In the genomic region with DNA sequence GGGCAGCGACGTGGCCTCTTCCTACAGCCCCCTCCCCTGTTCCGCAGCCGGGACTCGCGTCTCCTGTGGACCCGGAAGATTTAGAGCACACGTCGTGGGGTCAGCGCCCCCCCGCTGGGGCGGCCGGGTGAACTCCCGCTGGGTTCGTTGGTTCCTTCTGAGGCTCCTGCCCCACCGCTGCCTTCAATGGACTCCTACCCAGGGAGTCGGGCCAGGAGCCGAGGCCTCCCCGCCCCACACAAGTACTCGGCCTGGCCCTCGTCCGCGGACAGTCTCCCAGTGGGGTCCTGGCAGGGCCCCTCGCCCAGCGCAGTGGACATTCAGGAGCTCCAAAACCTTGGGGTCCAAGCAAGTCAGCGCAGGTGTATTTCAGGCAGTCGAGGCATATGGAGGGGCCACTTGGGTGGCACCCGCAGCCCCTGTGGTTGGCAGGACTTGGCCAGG, we compare ENCODE assay signal across 1 cellular context.
TF ChIP-seq lines count a peak whose summit lies in the region.

No MANE protein-coding gene starts in this region.

TF ChIP-seq in K562, 482 proteins besides CTCF, POLR2A, EP300 and RAD21 (continued from another document):
- TF ChIP-seq, protein P1, sequence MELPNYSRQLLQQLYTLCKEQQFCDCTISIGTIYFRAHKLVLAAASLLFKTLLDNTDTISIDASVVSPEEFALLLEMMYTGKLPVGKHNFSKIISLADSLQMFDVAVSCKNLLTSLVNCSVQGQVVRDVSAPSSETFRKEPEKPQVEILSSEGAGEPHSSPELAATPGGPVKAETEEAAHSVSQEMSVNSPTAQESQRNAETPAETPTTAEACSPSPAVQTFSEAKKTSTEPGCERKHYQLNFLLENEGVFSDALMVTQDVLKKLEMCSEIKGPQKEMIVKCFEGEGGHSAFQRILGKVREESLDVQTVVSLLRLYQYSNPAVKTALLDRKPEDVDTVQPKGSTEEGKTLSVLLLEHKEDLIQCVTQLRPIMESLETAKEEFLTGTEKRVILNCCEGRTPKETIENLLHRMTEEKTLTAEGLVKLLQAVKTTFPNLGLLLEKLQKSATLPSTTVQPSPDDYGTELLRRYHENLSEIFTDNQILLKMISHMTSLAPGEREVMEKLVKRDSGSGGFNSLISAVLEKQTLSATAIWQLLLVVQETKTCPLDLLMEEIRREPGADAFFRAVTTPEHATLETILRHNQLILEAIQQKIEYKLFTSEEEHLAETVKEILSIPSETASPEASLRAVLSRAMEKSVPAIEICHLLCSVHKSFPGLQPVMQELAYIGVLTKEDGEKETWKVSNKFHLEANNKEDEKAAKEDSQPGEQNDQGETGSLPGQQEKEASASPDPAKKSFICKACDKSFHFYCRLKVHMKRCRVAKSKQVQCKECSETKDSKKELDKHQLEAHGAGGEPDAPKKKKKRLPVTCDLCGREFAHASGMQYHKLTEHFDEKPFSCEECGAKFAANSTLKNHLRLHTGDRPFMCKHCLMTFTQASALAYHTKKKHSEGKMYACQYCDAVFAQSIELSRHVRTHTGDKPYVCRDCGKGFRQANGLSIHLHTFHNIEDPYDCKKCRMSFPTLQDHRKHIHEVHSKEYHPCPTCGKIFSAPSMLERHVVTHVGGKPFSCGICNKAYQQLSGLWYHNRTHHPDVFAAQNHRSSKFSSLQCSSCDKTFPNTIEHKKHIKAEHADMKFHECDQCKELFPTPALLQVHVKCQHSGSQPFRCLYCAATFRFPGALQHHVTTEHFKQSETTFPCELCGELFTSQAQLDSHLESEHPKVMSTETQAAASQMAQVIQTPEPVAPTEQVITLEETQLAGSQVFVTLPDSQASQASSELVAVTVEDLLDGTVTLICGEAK (IDR thresholded peaks at IDR 0.05) = no peak
- TF ChIP-seq, protein P1 (CRISPR knock-in tag; IDR thresholded peaks at IDR 0.05) = no peak
- TF ChIP-seq ZC3H4 (CRISPR knock-in tag; IDR thresholded peaks at IDR 0.05; ENCODE audit: borderline replicate concordance) (no peak), ZBTB7A (IDR thresholded peaks at IDR 0.05; ENCODE audit: borderline replicate concordance, control insufficient read depth, low read depth, low read length) (peak; percentile 61; the same call in 1 of the 2 replicates), ZNF444 (CRISPR knock-in tag; IDR thresholded peaks at IDR 0.05) (no peak), USF1 (CRISPR knock-in tag; IDR thresholded peaks at IDR 0.05) (no peak), TFAP4 (CRISPR knock-in tag; IDR thresholded peaks at IDR 0.05; ENCODE audit: borderline replicate concordance) (peak; percentile 19; the same call in 1 of the 2 replicates), ESRRA (IDR thresholded peaks at IDR 0.05; ENCODE audit: borderline replicate concordance, low read depth) (no peak), ELF1 (tag; IDR thresholded peaks at IDR 0.05) (no peak), PRMT5 (CRISPR knock-in tag; IDR thresholded peaks at IDR 0.05) (no peak), CBX8 (IDR thresholded peaks at IDR 0.05; ENCODE audit: borderline replicate concordance, extremely low read depth, low read depth, low read length, poor library complexity, severe bottlenecking) (no peak), HMGN3 (IDR thresholded peaks at IDR 0.05; ENCODE audit: borderline replicate concordance, extremely low read depth, insufficient read length, low read depth, low read length) (peak; percentile 4), ZNF253 (CRISPR knock-in tag; conservative IDR thresholded peaks at IDR 0.05) (no peak), NR2C2 (CRISPR knock-in tag; IDR thresholded peaks at IDR 0.05) (no peak), NR2C2 (tag; IDR thresholded peaks at IDR 0.05) (peak; percentile 73), PYGO2 (tag; IDR thresholded peaks at IDR 0.05) (no peak), TCF3 (CRISPR knock-in tag; IDR thresholded peaks at IDR 0.05) (no peak), RBBP5 (IDR thresholded peaks at IDR 0.05; ENCODE audit: borderline replicate concordance, insufficient read depth, low read length, poor library complexity, severe bottlenecking) (peak; percentile 53), BRCA1 (IDR thresholded peaks at IDR 0.05) (no peak), BRCA1 (CRISPR knock-in tag; IDR thresholded peaks at IDR 0.05) (0 out of 2 replicates have a peak, but pooled peaks have one; percentile 32)
- TF ChIP-seq, protein P2, sequence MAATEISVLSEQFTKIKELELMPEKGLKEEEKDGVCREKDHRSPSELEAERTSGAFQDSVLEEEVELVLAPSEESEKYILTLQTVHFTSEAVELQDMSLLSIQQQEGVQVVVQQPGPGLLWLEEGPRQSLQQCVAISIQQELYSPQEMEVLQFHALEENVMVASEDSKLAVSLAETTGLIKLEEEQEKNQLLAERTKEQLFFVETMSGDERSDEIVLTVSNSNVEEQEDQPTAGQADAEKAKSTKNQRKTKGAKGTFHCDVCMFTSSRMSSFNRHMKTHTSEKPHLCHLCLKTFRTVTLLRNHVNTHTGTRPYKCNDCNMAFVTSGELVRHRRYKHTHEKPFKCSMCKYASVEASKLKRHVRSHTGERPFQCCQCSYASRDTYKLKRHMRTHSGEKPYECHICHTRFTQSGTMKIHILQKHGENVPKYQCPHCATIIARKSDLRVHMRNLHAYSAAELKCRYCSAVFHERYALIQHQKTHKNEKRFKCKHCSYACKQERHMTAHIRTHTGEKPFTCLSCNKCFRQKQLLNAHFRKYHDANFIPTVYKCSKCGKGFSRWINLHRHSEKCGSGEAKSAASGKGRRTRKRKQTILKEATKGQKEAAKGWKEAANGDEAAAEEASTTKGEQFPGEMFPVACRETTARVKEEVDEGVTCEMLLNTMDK (IDR thresholded peaks at IDR 0.05; ENCODE audit: borderline replicate concordance, insufficient read depth, low read depth, low read length, poor library complexity, severe bottlenecking) = no peak
- TF ChIP-seq, protein P3, sequence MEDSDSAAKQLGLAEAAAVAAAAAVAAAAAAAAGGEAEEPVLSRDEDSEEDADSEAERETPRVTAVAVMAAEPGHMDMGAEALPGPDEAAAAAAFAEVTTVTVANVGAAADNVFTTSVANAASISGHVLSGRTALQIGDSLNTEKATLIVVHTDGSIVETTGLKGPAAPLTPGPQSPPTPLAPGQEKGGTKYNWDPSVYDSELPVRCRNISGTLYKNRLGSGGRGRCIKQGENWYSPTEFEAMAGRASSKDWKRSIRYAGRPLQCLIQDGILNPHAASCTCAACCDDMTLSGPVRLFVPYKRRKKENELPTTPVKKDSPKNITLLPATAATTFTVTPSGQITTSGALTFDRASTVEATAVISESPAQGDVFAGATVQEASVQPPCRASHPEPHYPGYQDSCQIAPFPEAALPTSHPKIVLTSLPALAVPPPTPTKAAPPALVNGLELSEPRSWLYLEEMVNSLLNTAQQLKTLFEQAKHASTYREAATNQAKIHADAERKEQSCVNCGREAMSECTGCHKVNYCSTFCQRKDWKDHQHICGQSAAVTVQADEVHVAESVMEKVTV (CRISPR knock-in tag; IDR thresholded peaks at IDR 0.05) = no peak
- TF ChIP-seq, protein P4, sequence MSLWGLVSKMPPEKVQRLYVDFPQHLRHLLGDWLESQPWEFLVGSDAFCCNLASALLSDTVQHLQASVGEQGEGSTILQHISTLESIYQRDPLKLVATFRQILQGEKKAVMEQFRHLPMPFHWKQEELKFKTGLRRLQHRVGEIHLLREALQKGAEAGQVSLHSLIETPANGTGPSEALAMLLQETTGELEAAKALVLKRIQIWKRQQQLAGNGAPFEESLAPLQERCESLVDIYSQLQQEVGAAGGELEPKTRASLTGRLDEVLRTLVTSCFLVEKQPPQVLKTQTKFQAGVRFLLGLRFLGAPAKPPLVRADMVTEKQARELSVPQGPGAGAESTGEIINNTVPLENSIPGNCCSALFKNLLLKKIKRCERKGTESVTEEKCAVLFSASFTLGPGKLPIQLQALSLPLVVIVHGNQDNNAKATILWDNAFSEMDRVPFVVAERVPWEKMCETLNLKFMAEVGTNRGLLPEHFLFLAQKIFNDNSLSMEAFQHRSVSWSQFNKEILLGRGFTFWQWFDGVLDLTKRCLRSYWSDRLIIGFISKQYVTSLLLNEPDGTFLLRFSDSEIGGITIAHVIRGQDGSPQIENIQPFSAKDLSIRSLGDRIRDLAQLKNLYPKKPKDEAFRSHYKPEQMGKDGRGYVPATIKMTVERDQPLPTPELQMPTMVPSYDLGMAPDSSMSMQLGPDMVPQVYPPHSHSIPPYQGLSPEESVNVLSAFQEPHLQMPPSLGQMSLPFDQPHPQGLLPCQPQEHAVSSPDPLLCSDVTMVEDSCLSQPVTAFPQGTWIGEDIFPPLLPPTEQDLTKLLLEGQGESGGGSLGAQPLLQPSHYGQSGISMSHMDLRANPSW (CRISPR knock-in tag; IDR thresholded peaks at IDR 0.05) = no peak
- TF ChIP-seq, protein P5, sequence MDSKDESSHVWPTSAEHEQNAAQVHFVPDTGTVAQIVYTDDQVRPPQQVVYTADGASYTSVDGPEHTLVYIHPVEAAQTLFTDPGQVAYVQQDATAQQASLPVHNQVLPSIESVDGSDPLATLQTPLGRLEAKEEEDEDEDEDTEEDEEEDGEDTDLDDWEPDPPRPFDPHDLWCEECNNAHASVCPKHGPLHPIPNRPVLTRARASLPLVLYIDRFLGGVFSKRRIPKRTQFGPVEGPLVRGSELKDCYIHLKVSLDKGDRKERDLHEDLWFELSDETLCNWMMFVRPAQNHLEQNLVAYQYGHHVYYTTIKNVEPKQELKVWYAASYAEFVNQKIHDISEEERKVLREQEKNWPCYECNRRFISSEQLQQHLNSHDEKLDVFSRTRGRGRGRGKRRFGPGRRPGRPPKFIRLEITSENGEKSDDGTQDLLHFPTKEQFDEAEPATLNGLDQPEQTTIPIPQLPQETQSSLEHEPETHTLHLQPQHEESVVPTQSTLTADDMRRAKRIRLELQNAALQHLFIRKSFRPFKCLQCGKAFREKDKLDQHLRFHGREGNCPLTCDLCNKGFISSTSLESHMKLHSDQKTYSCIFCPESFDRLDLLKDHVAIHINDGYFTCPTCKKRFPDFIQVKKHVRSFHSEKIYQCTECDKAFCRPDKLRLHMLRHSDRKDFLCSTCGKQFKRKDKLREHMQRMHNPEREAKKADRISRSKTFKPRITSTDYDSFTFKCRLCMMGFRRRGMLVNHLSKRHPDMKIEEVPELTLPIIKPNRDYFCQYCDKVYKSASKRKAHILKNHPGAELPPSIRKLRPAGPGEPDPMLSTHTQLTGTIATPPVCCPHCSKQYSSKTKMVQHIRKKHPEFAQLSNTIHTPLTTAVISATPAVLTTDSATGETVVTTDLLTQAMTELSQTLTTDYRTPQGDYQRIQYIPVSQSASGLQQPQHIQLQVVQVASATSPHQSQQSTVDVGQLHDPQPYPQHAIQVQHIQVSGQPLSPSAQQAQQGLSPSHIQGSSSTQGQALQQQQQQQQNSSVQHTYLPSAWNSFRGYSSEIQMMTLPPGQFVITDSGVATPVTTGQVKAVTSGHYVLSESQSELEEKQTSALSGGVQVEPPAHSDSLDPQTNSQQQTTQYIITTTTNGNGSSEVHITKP (IDR thresholded peaks at IDR 0.05; ENCODE audit: partially characterized antibody) = no peak
- TF ChIP-seq, protein P6, sequence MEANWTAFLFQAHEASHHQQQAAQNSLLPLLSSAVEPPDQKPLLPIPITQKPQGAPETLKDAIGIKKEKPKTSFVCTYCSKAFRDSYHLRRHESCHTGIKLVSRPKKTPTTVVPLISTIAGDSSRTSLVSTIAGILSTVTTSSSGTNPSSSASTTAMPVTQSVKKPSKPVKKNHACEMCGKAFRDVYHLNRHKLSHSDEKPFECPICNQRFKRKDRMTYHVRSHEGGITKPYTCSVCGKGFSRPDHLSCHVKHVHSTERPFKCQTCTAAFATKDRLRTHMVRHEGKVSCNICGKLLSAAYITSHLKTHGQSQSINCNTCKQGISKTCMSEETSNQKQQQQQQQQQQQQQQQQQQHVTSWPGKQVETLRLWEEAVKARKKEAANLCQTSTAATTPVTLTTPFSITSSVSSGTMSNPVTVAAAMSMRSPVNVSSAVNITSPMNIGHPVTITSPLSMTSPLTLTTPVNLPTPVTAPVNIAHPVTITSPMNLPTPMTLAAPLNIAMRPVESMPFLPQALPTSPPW (CRISPR knock-in tag; IDR thresholded peaks at IDR 0.05) = peak; percentile 45
